19 cellular contexts compared by ENCODE assay signal in the genomic region with DNA sequence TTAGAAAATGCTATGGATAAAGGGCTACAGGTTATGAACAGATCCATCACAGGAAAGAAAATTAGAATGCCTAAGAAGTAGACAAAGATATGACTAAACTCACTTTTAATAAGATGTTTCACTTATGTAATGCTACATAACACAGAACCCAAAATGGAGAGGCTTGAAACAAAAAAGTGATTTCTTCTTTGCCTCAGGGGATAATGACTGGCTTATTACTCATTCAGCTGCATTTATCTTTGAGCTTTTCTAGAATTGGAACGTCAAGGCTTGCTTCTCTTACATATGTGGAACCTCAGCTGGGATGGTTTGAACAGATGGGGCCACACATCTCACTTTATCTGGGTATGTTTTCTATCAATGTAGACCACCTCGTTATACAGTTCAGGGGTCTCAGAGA.
DNase-seq lines count a peak whose midpoint lies in the region; ATAC-seq and TF ChIP-seq lines count a peak whose summit lies in the region.
"Had no signal": no experiment of that assay in that cellular context is flagged by ENCODE, and none has a peak within 500 bp of the region (broad histone marks: within the 10 kb centered on the region; RNA-seq: fewer than 3 reads in every experiment).

No MANE protein-coding gene starts in this region.

- no peaks in the 10 kb centered on the region for H3K4me1 Mint-ChIP-seq in activated CD8-positive, alpha-beta T cell treated with anti-CD3 and anti-CD28 coated beads, Interleukin-2, amount 10 ng/mL, durations not matched to agents 7 days and 5 days (ENCODE audit: low read depth)
- H3K4me1 Mint-ChIP-seq: activated CD4-positive, alpha-beta T cell treated with anti-CD3 and anti-CD28 coated beads, Interleukin-2, amount 10 ng/mL, durations not matched to agents 7 days and 5 days; activated naive CD8-positive, alpha-beta T cell treated with anti-CD3 and anti-CD28 coated beads, Interleukin-2, amount 50 U/mL, for 24 hours; naive B cell had no signal

- H3K27me3 ChIP-seq in AG04450 (ENCODE audit: control insufficient read depth, insufficient read depth, low read length) (no peaks in the 10 kb centered on the region), foreskin keratinocyte (no peaks in the 10 kb centered on the region)
- H3K27me3 ChIP-seq: SJCRH30 had no signal

- H3K27ac Mint-ChIP-seq in activated CD8-positive, alpha-beta T cell treated with anti-CD3 and anti-CD28 coated beads, Interleukin-2, amount 10 ng/mL, durations not matched to agents 7 days and 5 days: no peak overlapping the region
- H3K27ac Mint-ChIP-seq: activated CD4-positive, alpha-beta T cell treated with anti-CD3 and anti-CD28 coated beads, Interleukin-2, amount 10 ng/mL, durations not matched to agents 7 days and 5 days; activated naive CD8-positive, alpha-beta T cell treated with anti-CD3 and anti-CD28 coated beads, Interleukin-2, amount 50 U/mL, for 24 hours; dendritic cell treated with granulocyte-macrophage colony-stimulating factor and Interleukin-4, amounts not matched to agents 40 ng/mL and 50 ng/mL, for 4 days had no signal

- no peaks in the 10 kb centered on the region for H3K36me3 Mint-ChIP-seq in activated CD8-positive, alpha-beta T cell treated with anti-CD3 and anti-CD28 coated beads, Interleukin-2, amount 10 ng/mL, durations not matched to agents 7 days and 5 days (ENCODE audit: low read depth)
- H3K36me3 Mint-ChIP-seq: naive B cell had no signal

- CTCF ChIA-PET in AG04450 (lab: Charles Lee): no interaction called here
- CTCF ChIA-PET in activated CD8-positive, alpha-beta T cell treated with anti-CD3 and anti-CD28 coated beads, Interleukin-2, amount 10 ng/mL, durations not matched to agents 7 days and 5 days (lab: Charles Lee): no interaction called here

- TF ChIP-seq CTCF in AG04450 (IDR thresholded peaks at IDR 0.05; ENCODE audit: low read depth, low read length): no peak
- no peak for TF ChIP-seq CTCF in astrocyte of the spinal cord (IDR thresholded peaks at IDR 0.05; ENCODE audit: low read depth, low read length)
- no peak for TF ChIP-seq CTCF in foreskin keratinocyte (conservative IDR thresholded peaks at IDR 0.05)

- peaks cover 4% of the 10 kb centered on the region for H3K9me3 Mint-ChIP-seq in activated CD8-positive, alpha-beta T cell treated with anti-CD3 and anti-CD28 coated beads, Interleukin-2, amount 10 ng/mL, durations not matched to agents 7 days and 5 days (ENCODE audit: insufficient read depth)
- H3K9me3 Mint-ChIP-seq: activated CD4-positive, alpha-beta T cell treated with anti-CD3 and anti-CD28 coated beads, Interleukin-2, amount 10 ng/mL, durations not matched to agents 7 days and 5 days; naive B cell had no signal

- POLR2A ChIA-PET in AG04450 (lab: Yijun Ruan, JAX): no interaction called here
- POLR2A ChIA-PET in activated CD8-positive, alpha-beta T cell treated with anti-CD3 and anti-CD28 coated beads, Interleukin-2, amount 10 ng/mL, durations not matched to agents 7 days and 5 days (lab: Charles Lee): no interaction called here

- H3K27ac ChIP-seq in AG04450 (ENCODE audit: low read depth, low read length) (no peak overlapping the region), foreskin keratinocyte (no peak overlapping the region)
- H3K27ac ChIP-seq: SJCRH30 had no signal

- H3K4me3 ChIP-seq in AG04450 (ENCODE audit: low read depth, low read length): no peak overlapping the region
- H3K4me3 ChIP-seq in astrocyte of the spinal cord (ENCODE audit: low read depth, low read length): no peak overlapping the region
- H3K4me3 ChIP-seq: SJCRH30 had no signal

- DNase-seq in AG04450 (ENCODE audit: low read depth, low spot score) (peak; percentile 11), HT1080 (ENCODE audit: low read depth) (peak; percentile 41), astrocyte of the spinal cord (ENCODE audit: low read depth, low spot score) (peak; percentile 67), foreskin keratinocyte (peak; percentile 87 to 96), NCI-H1417 treated with DMSO at 0.1 percent for 48 hours (lab: John Stamatoyannopoulos, UW) (no peak), CD1c-positive myeloid dendritic cell (ENCODE audit: extremely low spot score) (no peak)
- DNase-seq in activated CD8-positive, alpha-beta T cell treated with anti-CD3 and anti-CD28 coated beads, Interleukin-2, amount 10 ng/mL, durations not matched to agents 7 days and 5 days: no peak
- DNase-seq: ACHN; activated CD4-positive, alpha-beta T cell treated with anti-CD3 and anti-CD28 coated beads, Interleukin-2, amount 10 ng/mL, durations not matched to agents 7 days and 5 days; activated naive CD8-positive, alpha-beta T cell treated with anti-CD3 and anti-CD28 coated beads, Interleukin-2, amount 50 U/mL, for 24 hours; activated T-cell treated with anti-CD3 and anti-CD28 coated beads, Interleukin-2, amount 50 U/mL, for 48 hours; naive B cell; NCI-H1048; NCI-H2171 treated with DMSO at 0.1 percent for 48 hours; NK-92 treated with Interleukin-12 subunit alpha and Interleukin-12 subunit beta, amount 100 ng/mL, for 24 hours; SJCRH30; stimulated activated CD4-positive, alpha-beta T cell treated with anti-CD3 and anti-CD28 coated beads, Interleukin-1b, Interleukin-23, amount 100 ng/mL, for 48 hours had no signal

- ATAC-seq in foreskin keratinocyte: peak; percentile 76
- ATAC-seq in HG03139 (IDR thresholded peaks at IDR 0.05; ENCODE audit: unreplicated experiment): no peak
- ATAC-seq in activated CD8-positive, alpha-beta T cell treated with anti-CD3 and anti-CD28 coated beads, Interleukin-2, amount 10 ng/mL, durations not matched to agents 7 days and 5 days: no peak
- ATAC-seq: activated naive CD8-positive, alpha-beta T cell treated with anti-CD3 and anti-CD28 coated beads, Interleukin-2, amount 50 U/mL, for 24 hours had no signal

- H3K9me3 ChIP-seq in AG04450 (ENCODE audit: control insufficient read depth, insufficient read depth, low read length): no peaks in the 10 kb centered on the region
- H3K9me3 ChIP-seq: SJCRH30 had no signal

- H3K27me3 Mint-ChIP-seq in activated CD8-positive, alpha-beta T cell treated with anti-CD3 and anti-CD28 coated beads, Interleukin-2, amount 10 ng/mL, durations not matched to agents 7 days and 5 days (ENCODE audit: low read depth): no peaks in the 10 kb centered on the region
- H3K27me3 Mint-ChIP-seq: activated CD4-positive, alpha-beta T cell treated with anti-CD3 and anti-CD28 coated beads, Interleukin-2, amount 10 ng/mL, durations not matched to agents 7 days and 5 days; activated naive CD8-positive, alpha-beta T cell treated with anti-CD3 and anti-CD28 coated beads, Interleukin-2, amount 50 U/mL, for 24 hours; dendritic cell treated with granulocyte-macrophage colony-stimulating factor and Interleukin-4, amounts not matched to agents 40 ng/mL and 50 ng/mL, for 4 days; naive B cell had no signal

- no peak overlapping the region for H3K4me3 Mint-ChIP-seq in activated CD8-positive, alpha-beta T cell treated with anti-CD3 and anti-CD28 coated beads, Interleukin-2, amount 10 ng/mL, durations not matched to agents 7 days and 5 days
- H3K4me3 Mint-ChIP-seq: activated CD4-positive, alpha-beta T cell treated with anti-CD3 and anti-CD28 coated beads, Interleukin-2, amount 10 ng/mL, durations not matched to agents 7 days and 5 days; activated naive CD8-positive, alpha-beta T cell treated with anti-CD3 and anti-CD28 coated beads, Interleukin-2, amount 50 U/mL, for 24 hours; dendritic cell treated with granulocyte-macrophage colony-stimulating factor and Interleukin-4, amounts not matched to agents 40 ng/mL and 50 ng/mL, for 4 days; naive B cell had no signal

- H3K4me1 ChIP-seq in foreskin keratinocyte: peaks cover 22% of the 10 kb centered on the region
- H3K4me1 ChIP-seq: SJCRH30 had no signal

- in situ Hi-C loops in astrocyte of the spinal cord (cut with HindIII; ENCODE audit: low sequenced_read_pairs): no loop called here

Comparison
In these comparisons a context has a peak if more than half of its experiments do, and no peak if none do; other contexts are left out.
1. DNase-seq: peak in AG04450 (single experiment), HT1080 (single experiment), astrocyte of the spinal cord (single experiment) and foreskin keratinocyte (2 of 2); none in NCI-H1417 treated with DMSO at 0.1 percent for 48 hours (single experiment), CD1c-positive myeloid dendritic cell (single experiment) and activated CD8-positive, alpha-beta T cell treated with anti-CD3 and anti-CD28 coated beads, Interleukin-2, amount 10 ng/mL, durations not matched to agents 7 days and 5 days (single experiment).